In the genomic region with DNA sequence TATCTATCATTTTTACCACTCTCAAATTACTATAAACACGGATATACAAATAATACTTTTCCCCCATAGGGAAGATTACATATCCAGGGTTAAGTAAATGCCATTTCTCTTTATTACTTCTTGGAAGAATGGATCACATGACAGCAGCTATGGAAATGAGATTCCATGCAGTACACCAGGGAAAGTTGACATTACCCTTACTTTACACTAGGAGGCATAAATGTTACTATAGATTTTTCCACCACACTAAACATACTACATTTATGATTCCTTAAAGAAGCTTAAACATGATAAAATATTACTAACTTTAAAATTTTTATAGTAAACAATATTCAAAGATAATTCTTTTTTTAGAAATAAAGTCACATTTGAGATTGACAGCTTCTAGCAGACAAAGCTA, we compare ENCODE assay signal across 8 cellular contexts.
DNase-seq lines count a peak whose midpoint lies in the region; ATAC-seq and TF ChIP-seq lines count a peak whose summit lies in the region.

No MANE protein-coding gene starts in this region.

- H3K4me3 ChIP-seq in epithelial cell of esophagus (ENCODE audit: low read length) = no peak overlapping the region
- H3K4me3 ChIP-seq in transverse colon = no peak overlapping the region
- no peak overlapping the region for H3K4me3 ChIP-seq in ovary

- TF ChIP-seq CTCF in epithelial cell of esophagus (IDR thresholded peaks at IDR 0.05; ENCODE audit: insufficient read depth, low read depth, low read length, missing control alignments) (peak; percentile 61), transverse colon (IDR thresholded peaks at IDR 0.05) (peak in 3 of 5 experiments; percentile 8 to 24 (median 14)), ovary (IDR thresholded peaks at IDR 0.05) (no peak)

- in situ Hi-C loops in transverse colon (cut with MboI; ENCODE audit: low pct_ligation_motif_present in 1 of 4, low pct_unique_long_range_greater_than_20kb in 1 of 4, low sequenced_read_pairs in 3 of 4) = no loop called here

- H3K36me3 ChIP-seq in transverse colon (no peaks in the 10 kb centered on the region), ovary (no peaks in the 10 kb centered on the region)

- DNase-seq in SIG-M5 treated with dmso at 0.1 percent for 504 hours (lab: John Stamatoyannopoulos, UW; ENCODE audit: unreplicated experiment) = peak; percentile 19
- no peak for DNase-seq in SIG-M5 (lab: John Stamatoyannopoulos, UW)
- DNase-seq in NCI-H1694 treated with DMSO at 0.1 percent for 48 hours (lab: John Stamatoyannopoulos, UW) = peak; percentile 20
- DNase-seq in epithelial cell of esophagus (ENCODE audit: low read depth) = peak; percentile 53
- DNase-seq in transverse colon = no peak
- no peak for DNase-seq in ovary

- no peaks in the 10 kb centered on the region for H3K9me3 ChIP-seq in transverse colon
- no peaks in the 10 kb centered on the region for H3K9me3 ChIP-seq in ovary

- H3K27ac ChIP-seq in transverse colon (no peak overlapping the region), ovary (no peak overlapping the region)

- TF ChIP-seq POLR2A in transverse colon (IDR thresholded peaks at IDR 0.05) (no peak), ovary (IDR thresholded peaks at IDR 0.05) (no peak)

- TF ChIP-seq EP300 in transverse colon (IDR thresholded peaks at IDR 0.05; ENCODE audit: low read depth) = no peak
- TF ChIP-seq EP300 in ovary (IDR thresholded peaks at IDR 0.05) = no peak

- H3K27me3 ChIP-seq in transverse colon (no peaks in the 10 kb centered on the region), ovary (no peaks in the 10 kb centered on the region)

- H3K4me1 ChIP-seq in transverse colon (no peaks in the 10 kb centered on the region), ovary (ENCODE audit: insufficient read depth) (no peaks in the 10 kb centered on the region)

- intact Hi-C loops in transverse colon (cut with DNase I; ENCODE audit: low total_unique reads) (no loop called here), ovary (cut with DNase I) (no loop called here)

- 31 to 44% methylated on average over 1 of the region's 1 CpG for WGBS in transverse colon (ENCODE audit: low coverage in 1 of 2), 2 donors
- 71 to 90% (median 81%) methylated on average over 1 of the region's 1 CpG for WGBS in ovary, 3 donors

- ATAC-seq in GM21529 (IDR thresholded peaks at IDR 0.05; ENCODE audit: unreplicated experiment) (no peak), GM21526 (IDR thresholded peaks at IDR 0.05; ENCODE audit: low FRiP score, unreplicated experiment) (no peak)

Comparison
In these comparisons a context has a peak if more than half of its experiments do, and no peak if none do; other contexts are left out.
1. DNase-seq: peak in SIG-M5 treated with dmso at 0.1 percent for 504 hours (single experiment), NCI-H1694 treated with DMSO at 0.1 percent for 48 hours (single experiment) and epithelial cell of esophagus (single experiment); none in SIG-M5 (single experiment), transverse colon (single experiment) and ovary (0 of 5).
2. CTCF ChIP-seq: peak in epithelial cell of esophagus (single experiment) and transverse colon (3 of 5); none in ovary (0 of 3).